In genomic region chr21:41726970-41727783, GRCh38 we compare ENCODE assay signal across 11 cellular contexts. TPM values are rescaled to one million over a fixed set of nuclear protein-coding genes. Genes with fewer than 3 reads are reported as not detected.
DNase-seq lines count a peak whose midpoint lies in the region; ATAC-seq, FAIRE-seq and TF ChIP-seq lines count a peak whose summit lies in the region.
"Had no signal": no experiment of that assay in that cellular context is flagged by ENCODE, and none has a peak within 500 bp of the region (broad histone marks: within the 10 kb centered on the region; RNA-seq: fewer than 3 reads in every experiment).

No MANE protein-coding gene starts in this region.

- TF ChIP-seq POLR2A in lower leg skin (IDR thresholded peaks at IDR 0.05), result no peak

- no peaks in the 10 kb centered on the region for H3K36me3 ChIP-seq in bronchial epithelial cell (ENCODE audit: control insufficient read depth, insufficient read depth, low read length)
- H3K36me3 ChIP-seq: Peyer's patch had no signal

- intact Hi-C loops in lower leg skin (cut with DNase I; ENCODE audit: low total_unique reads), result no loop called here

- ATAC-seq in GM18868 (IDR thresholded peaks at IDR 0.05; ENCODE audit: unreplicated experiment), result no peak
- ATAC-seq in HG02588 (IDR thresholded peaks at IDR 0.05; ENCODE audit: unreplicated experiment), result no peak

- WGBS in lower leg skin, 2 donors, result 29 to 31% methylated on average over 23 of the region's 24 CpGs

- TF ChIP-seq CTCF in bronchial epithelial cell (IDR thresholded peaks at IDR 0.05; ENCODE audit: insufficient read depth, low read length, severe bottlenecking), result peak; percentile 1
- TF ChIP-seq CTCF in lower leg skin (IDR thresholded peaks at IDR 0.05), result no peak

- DNase-seq in A172 (ENCODE audit: low spot score), result peak; percentile 94
- DNase-seq in HTR-8/SVneo (ENCODE audit: insufficient read length, low spot score), result peak; percentile 51
- DNase-seq in bronchial epithelial cell (ENCODE audit: low read depth), result peak; percentile 90
- DNase-seq in lower leg skin (ENCODE audit: low spot score in 2 of 2), result peak; percentile 76 to 93
- no peak for DNase-seq in NCI-H1694 treated with DMSO at 0.1 percent for 48 hours (lab: John Stamatoyannopoulos, UW)
- DNase-seq in GDM1 (lab: John Stamatoyannopoulos, UW), result no peak
- DNase-seq: AML-193; stimulated activated CD4-positive, alpha-beta T cell treated with anti-CD3 and anti-CD28 coated beads, Interleukin-12 subunit alpha, Interleukin-12 subunit beta, amount 100 ng/mL, for 4 hours had no signal

- no peaks in the 10 kb centered on the region for H3K27me3 ChIP-seq in bronchial epithelial cell (ENCODE audit: control insufficient read depth, insufficient read depth, low read length)
- H3K27me3 ChIP-seq: Peyer's patch had no signal

- no peak overlapping the region for H3K4me3 ChIP-seq in bronchial epithelial cell (ENCODE audit: low read depth, low read length)
- H3K4me3 ChIP-seq in lower leg skin (ENCODE audit: low read depth, poor library complexity, severe bottlenecking), result no peak overlapping the region
- H3K4me3 ChIP-seq: Peyer's patch had no signal

- FAIRE-seq in HTR-8/SVneo (lab: Jason Lieb, UNC) (peak; percentile 72), bronchial epithelial cell (lab: Jason Lieb, UNC) (peak; percentile 79)

RNA-seq across cellular contexts. Expression of gene RIPK4, which starts 39.7 kb away (rescaled TPM):
- total RNA-seq in A172 (2014; rRNA removed; shearing (Covaris generic)), result 0.07 and 0.55 TPM in 2 replicates
- total RNA-seq in bronchial epithelial cell (34.0 and 35.5 TPM in 2 replicates), lower leg skin (10 to 100 TPM; 61.0 to 88.1 (median 68.2) TPM)

Comparison
In these comparisons a context has a peak if more than half of its experiments do, and no peak if none do; other contexts are left out.
1. DNase-seq: peak in A172 (single experiment), HTR-8/SVneo (single experiment), bronchial epithelial cell (single experiment) and lower leg skin (2 of 2); none in NCI-H1694 treated with DMSO at 0.1 percent for 48 hours (single experiment) and GDM1 (single experiment).
2. RNA of gene RIPK4, which starts 39.7 kb away (total RNA-seq): 61.0 to 88.1 TPM in lower leg skin and 34.0 to 35.5 TPM in bronchial epithelial cell; 0.07 to 0.55 TPM in A172; every median in the first group is over 10 times any median in the second.